Comparison of ENCODE assay signal across 18 cellular contexts in genomic region chr11:66495401-66495844, GRCh38. TPM values are rescaled to one million over a fixed set of nuclear protein-coding genes. Genes with fewer than 3 reads are reported as not detected.
DNase-seq lines count a peak whose midpoint lies in the region; FAIRE-seq and TF ChIP-seq lines count a peak whose summit lies in the region.
"Had no signal": no experiment of that assay in that cellular context is flagged by ENCODE, and none has a peak within 500 bp of the region (broad histone marks: within the 10 kb centered on the region; RNA-seq: fewer than 3 reads in every experiment).

No MANE protein-coding gene starts in this region.

- no peaks in the 10 kb centered on the region for H3K4me1 Mint-ChIP-seq in activated naive CD4-positive, alpha-beta T cell treated with anti-CD3 and anti-CD28 coated beads, Interleukin-2, amount 10 ng/mL, durations not matched to agents 7 days and 5 days
- H3K4me1 Mint-ChIP-seq: stimulated activated naive B cell treated with anti-CD40 and anti-IgM and Interleukin-4, amounts not matched to agents 10 μg/mL and 1 μg/mL and 100 μg/mL, for 72 hours had no signal

- peak; percentile 38 for DNase-seq in activated naive CD4-positive, alpha-beta T cell treated with anti-CD3 and anti-CD28 coated beads, Interleukin-2, amount 10 ng/mL, durations not matched to agents 7 days and 5 days
- DNase-seq in activated naive CD4-positive, alpha-beta T cell treated with Interleukin-2 at 50 U/mL for 16 hours, result no peak
- no peak for DNase-seq in HL-60 (ENCODE audit: low read depth in 1 of 2, low spot score in 1 of 2)
- no peak for DNase-seq in bronchial epithelial cell (ENCODE audit: low read depth)
- no peak for DNase-seq in retinal pigment epithelial cell (ENCODE audit: low read depth)
- no peak for DNase-seq in lower leg skin (ENCODE audit: low spot score in 2 of 2)
- DNase-seq in AML-193 (lab: John Stamatoyannopoulos, UW), result no peak
- no peak for DNase-seq in cerebellar cortex (ENCODE audit: low spot score)
- DNase-seq: activated CD4-positive, alpha-beta T cell treated with anti-CD3 and anti-CD28 coated beads, Interleukin-2, amount 50 U/mL, for 1 hour; central memory CD4-positive, alpha-beta T cell; erythroblast; GDM1; NCI-H2029; stimulated activated CD4-positive, alpha-beta T cell treated with anti-CD3 and anti-CD28 coated beads, Interleukin-1b, Interleukin-23, amount 100 ng/mL, for 48 hours; stimulated activated naive B cell treated with anti-CD40 and anti-IgM and Interleukin-4, amounts not matched to agents 10 μg/mL and 1 μg/mL and 100 μg/mL, for 72 hours; SW 1271 had no signal

- intact Hi-C loops in lower leg skin (cut with DNase I; ENCODE audit: low total_unique reads), result no loop called here

- TF ChIP-seq POLR2A in lower leg skin (IDR thresholded peaks at IDR 0.05), result no peak

- no peak overlapping the region for H3K4me3 Mint-ChIP-seq in activated naive CD4-positive, alpha-beta T cell treated with anti-CD3 and anti-CD28 coated beads, Interleukin-2, amount 10 ng/mL, durations not matched to agents 7 days and 5 days
- H3K4me3 Mint-ChIP-seq: stimulated activated naive B cell treated with anti-CD40 and anti-IgM and Interleukin-4, amounts not matched to agents 10 μg/mL and 1 μg/mL and 100 μg/mL, for 72 hours had no signal

- no peaks in the 10 kb centered on the region for H3K9me3 Mint-ChIP-seq in activated naive CD4-positive, alpha-beta T cell treated with anti-CD3 and anti-CD28 coated beads, Interleukin-2, amount 10 ng/mL, durations not matched to agents 7 days and 5 days
- H3K9me3 Mint-ChIP-seq: stimulated activated naive B cell treated with anti-CD40 and anti-IgM and Interleukin-4, amounts not matched to agents 10 μg/mL and 1 μg/mL and 100 μg/mL, for 72 hours had no signal

- H3K4me3 ChIP-seq in HL-60 (replicated peaks; ENCODE audit: insufficient read depth, low read length) (no peak overlapping the region), bronchial epithelial cell (ENCODE audit: low read depth, low read length) (no peak overlapping the region), retinal pigment epithelial cell (ENCODE audit: low read length) (no peak overlapping the region), lower leg skin (ENCODE audit: low read depth, poor library complexity, severe bottlenecking) (no peak overlapping the region)
- H3K4me3 ChIP-seq: BLaER1 treated with 17β-estradiol and CSF1 and Interleukin-3, amounts not matched to agents 10 nM and 100 nM had no signal

- WGBS in lower leg skin, 2 donors, result 94 to 96% methylated on average over 17 of the region's 17 CpGs

- peaks cover 21% of the 10 kb centered on the region for H3K36me3 Mint-ChIP-seq in activated naive CD4-positive, alpha-beta T cell treated with anti-CD3 and anti-CD28 coated beads, Interleukin-2, amount 10 ng/mL, durations not matched to agents 7 days and 5 days

- TF ChIP-seq CTCF in HL-60 (IDR thresholded peaks at IDR 0.05; ENCODE audit: insufficient read depth, low read length), result peak; percentile 4
- peak; percentile 14 for TF ChIP-seq CTCF in bronchial epithelial cell (IDR thresholded peaks at IDR 0.05; ENCODE audit: insufficient read depth, low read length, severe bottlenecking)
- TF ChIP-seq CTCF in retinal pigment epithelial cell (conservative IDR thresholded peaks at IDR 0.05; ENCODE audit: low read depth, low read length), result peak; percentile 45
- TF ChIP-seq CTCF in lower leg skin (IDR thresholded peaks at IDR 0.05), result no peak

- CTCF ChIA-PET in activated naive CD4-positive, alpha-beta T cell treated with anti-CD3 and anti-CD28 coated beads, Interleukin-2, amount 10 ng/mL, durations not matched to agents 7 days and 5 days (lab: Charles Lee), result no interaction called here

- H3K27ac Mint-ChIP-seq in activated naive CD4-positive, alpha-beta T cell treated with anti-CD3 and anti-CD28 coated beads, Interleukin-2, amount 10 ng/mL, durations not matched to agents 7 days and 5 days, result no peak overlapping the region
- H3K27ac Mint-ChIP-seq: stimulated activated naive B cell treated with anti-CD40 and anti-IgM and Interleukin-4, amounts not matched to agents 10 μg/mL and 1 μg/mL and 100 μg/mL, for 72 hours had no signal

- H3K27ac ChIP-seq in HL-60 (replicated peaks), result no peak overlapping the region
- H3K27ac ChIP-seq: BLaER1 treated with 17β-estradiol and CSF1 and Interleukin-3, amounts not matched to agents 10 nM and 100 nM; KMS-11 had no signal

- FAIRE-seq in bronchial epithelial cell (lab: Jason Lieb, UNC), result no peak

- H3K36me3 ChIP-seq in bronchial epithelial cell (ENCODE audit: control insufficient read depth, insufficient read depth, low read length), result peaks cover 36% of the 10 kb centered on the region

- H3K27me3 ChIP-seq in HL-60 (ENCODE audit: insufficient read depth, poor library complexity, severe bottlenecking) (no peaks in the 10 kb centered on the region), bronchial epithelial cell (ENCODE audit: control insufficient read depth, insufficient read depth, low read length) (no peaks in the 10 kb centered on the region)
- H3K27me3 ChIP-seq: BLaER1 treated with 17β-estradiol and CSF1 and Interleukin-3, amounts not matched to agents 10 nM and 100 nM had no signal

- no peaks in the 10 kb centered on the region for H3K27me3 Mint-ChIP-seq in activated naive CD4-positive, alpha-beta T cell treated with anti-CD3 and anti-CD28 coated beads, Interleukin-2, amount 10 ng/mL, durations not matched to agents 7 days and 5 days
- H3K27me3 Mint-ChIP-seq: stimulated activated naive B cell treated with anti-CD40 and anti-IgM and Interleukin-4, amounts not matched to agents 10 μg/mL and 1 μg/mL and 100 μg/mL, for 72 hours had no signal

RNA-seq across cellular contexts. Expression of gene BBS1, which starts 15.0 kb away (rescaled TPM):
- total RNA-seq in bronchial epithelial cell, result 8.2 and 9.5 TPM in 2 replicates
- total RNA-seq in lower leg skin, result 10 to 100 TPM; 27.4 to 51.6 (median 37.1) TPM

RNA-seq across cellular contexts. Expression of gene DPP3, which starts 15.2 kb away (rescaled TPM):
- total RNA-seq in bronchial epithelial cell, result 45.0 and 70.0 TPM in 2 replicates
- 10 to 100 TPM; 15.5 to 48.5 (median 20.1) TPM for total RNA-seq in lower leg skin

RNA-seq across cellular contexts. Expression of gene PELI3, which starts 28.7 kb away (rescaled TPM):
- total RNA-seq in bronchial epithelial cell (10.4 and 11.6 TPM in 2 replicates), lower leg skin (10 to 100 TPM; 14.3 to 22.0 (median 17.1) TPM)

RNA-seq across cellular contexts. Expression of gene ZDHHC24, which starts 50.4 kb away (rescaled TPM):
- 8.4 and 9.7 TPM in 2 replicates for total RNA-seq in bronchial epithelial cell
- total RNA-seq in lower leg skin, result 10 to 100 TPM in 3 of 4 donors, 1 to 10 TPM in 1; 9.9 to 18.0 (median 14.7) TPM

RNA-seq across cellular contexts. Expression of gene ACTN3, which starts 51.3 kb away (rescaled TPM):
- total RNA-seq in bronchial epithelial cell, result not detected in 2 replicates
- total RNA-seq in lower leg skin, result not detected

Comparison
In these comparisons a context has a peak if more than half of its experiments do, and no peak if none do; other contexts are left out.
1. CTCF ChIP-seq: peak in HL-60 (single experiment), bronchial epithelial cell (single experiment) and retinal pigment epithelial cell (single experiment); none in lower leg skin (0 of 3).